8 cellular contexts compared by ENCODE assay signal in the genomic region with DNA sequence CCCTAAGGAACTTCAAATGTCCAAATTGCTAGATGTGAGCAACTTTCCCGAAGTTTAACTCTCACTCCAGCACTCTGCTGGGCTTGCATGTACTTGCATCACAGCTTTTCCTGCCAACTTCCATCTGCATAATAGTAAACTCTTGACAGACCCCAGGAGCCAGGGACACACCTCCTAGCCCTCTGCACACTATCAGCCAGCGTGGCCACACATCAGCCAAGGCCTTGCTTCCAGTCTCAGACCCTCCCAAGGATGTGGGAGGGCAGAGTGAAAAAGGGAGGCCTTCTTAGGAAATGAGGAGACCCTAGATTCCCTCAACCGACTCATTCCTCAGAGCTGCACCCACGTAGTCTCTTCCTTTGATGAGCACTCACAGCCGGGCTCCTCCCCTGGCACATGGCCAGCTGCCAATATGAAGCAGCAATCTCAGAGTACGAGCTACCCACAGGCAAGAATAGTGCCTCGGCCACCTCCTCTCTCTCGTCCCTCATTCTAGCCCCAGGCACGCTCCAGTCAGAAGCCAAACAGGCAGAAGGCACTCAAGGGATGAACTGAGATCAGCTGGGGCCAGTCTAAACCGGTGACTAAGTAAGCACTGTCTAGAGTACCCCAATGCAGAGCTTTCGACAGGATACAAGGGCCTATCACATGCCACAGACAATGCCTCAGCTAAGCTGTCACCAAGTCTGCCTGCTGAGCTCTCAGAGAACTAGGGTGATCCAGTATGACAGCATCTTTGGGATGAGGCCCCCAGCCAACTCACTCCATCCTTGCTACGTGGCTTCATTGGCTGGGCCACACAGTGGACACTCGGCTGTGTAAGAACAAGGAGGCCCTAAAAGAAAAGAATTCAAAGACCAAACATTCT. TPM values are rescaled to one million over a fixed set of nuclear protein-coding genes. Genes with fewer than 3 reads are reported as not detected.
DNase-seq lines count a peak whose midpoint lies in the region; ATAC-seq and TF ChIP-seq lines count a peak whose summit lies in the region.

No MANE protein-coding gene starts in this region.

- no peaks in the 10 kb centered on the region for H3K9me3 ChIP-seq in lung (ENCODE audit: control insufficient read depth in 2 of 2, insufficient read depth in 1 of 2, low read length in 1 of 2)
- no peaks in the 10 kb centered on the region for H3K9me3 ChIP-seq in stomach smooth muscle (ENCODE audit: control insufficient read depth in 2 of 2, low read length in 2 of 2)

- intact Hi-C loops in activated CD4-positive, alpha-beta memory T cell treated with anti-CD3 and anti-CD28 coated beads for 36 hours (cut with micrococcal nuclease), result no loop called here

- 50 to 61% methylated on average over 13 of the region's 13 CpGs for WGBS in lung, 2 donors

- H3K27ac ChIP-seq in lung (ENCODE audit: low read depth in 1 of 2, low read length in 1 of 2) (peak overlapping the region; percentile 63 to 78), stomach smooth muscle (ENCODE audit: low read length) (peak overlapping the region; percentile 94)

- no peaks in the 10 kb centered on the region for H3K36me3 ChIP-seq in lung (ENCODE audit: control insufficient read depth in 2 of 2, insufficient read depth in 2 of 2, low read length in 2 of 2)
- no peaks in the 10 kb centered on the region for H3K36me3 ChIP-seq in stomach smooth muscle (ENCODE audit: control insufficient read depth in 2 of 2, insufficient read depth in 2 of 2, low read length in 2 of 2)

- H3K36me3 Mint-ChIP-seq in activated CD4-positive, alpha-beta memory T cell treated with anti-CD3 and anti-CD28 coated beads for 36 hours, result no peaks in the 10 kb centered on the region
- no peaks in the 10 kb centered on the region for H3K36me3 Mint-ChIP-seq in activated CD4-positive, alpha-beta memory T cell treated with anti-CD3 and anti-CD28 coated beads, Interleukin-2, amount 10 ng/mL, durations not matched to agents 7 days and 5 days (ENCODE audit: low read depth)
- no peaks in the 10 kb centered on the region for H3K36me3 Mint-ChIP-seq in chondrocyte (ENCODE audit: low read depth)

- peaks cover 17% of the 10 kb centered on the region for H3K27me3 Mint-ChIP-seq in activated CD4-positive, alpha-beta memory T cell treated with anti-CD3 and anti-CD28 coated beads for 36 hours
- H3K27me3 Mint-ChIP-seq in activated CD4-positive, alpha-beta memory T cell treated with anti-CD3 and anti-CD28 coated beads, Interleukin-2, amount 10 ng/mL, durations not matched to agents 7 days and 5 days, result peaks cover 28% of the 10 kb centered on the region
- no peaks in the 10 kb centered on the region for H3K27me3 Mint-ChIP-seq in chondrocyte (ENCODE audit: low read depth)

- H3K4me3 ChIP-seq in lung (no peak overlapping the region), stomach smooth muscle (ENCODE audit: low read length in 2 of 2) (peak overlapping the region; percentile 52 to 54)

- H3K27ac Mint-ChIP-seq in activated CD4-positive, alpha-beta memory T cell treated with anti-CD3 and anti-CD28 coated beads for 36 hours, result no peak overlapping the region
- no peak overlapping the region for H3K27ac Mint-ChIP-seq in activated CD4-positive, alpha-beta memory T cell treated with anti-CD3 and anti-CD28 coated beads, Interleukin-2, amount 10 ng/mL, durations not matched to agents 7 days and 5 days
- peak overlapping the region; percentile 98 for H3K27ac Mint-ChIP-seq in chondrocyte (ENCODE audit: unreplicated experiment)

- H3K9ac ChIP-seq in stomach smooth muscle (ENCODE audit: low read length in 2 of 2), result peak overlapping the region; percentile 46 to 47

- H3K4me1 ChIP-seq in lung (ENCODE audit: control insufficient read depth in 2 of 2, insufficient read depth in 2 of 2, low read length in 2 of 2) (peaks cover 23 to 27% of the 10 kb centered on the region in 2 donors), stomach smooth muscle (ENCODE audit: control insufficient read depth, insufficient read depth, low read length) (peaks cover 68% of the 10 kb centered on the region)

- H3K4me1 Mint-ChIP-seq in activated CD4-positive, alpha-beta memory T cell treated with anti-CD3 and anti-CD28 coated beads for 36 hours (ENCODE audit: low read depth), result peaks cover 9% of the 10 kb centered on the region
- peaks cover 15% of the 10 kb centered on the region for H3K4me1 Mint-ChIP-seq in activated CD4-positive, alpha-beta memory T cell treated with anti-CD3 and anti-CD28 coated beads, Interleukin-2, amount 10 ng/mL, durations not matched to agents 7 days and 5 days
- H3K4me1 Mint-ChIP-seq in chondrocyte (ENCODE audit: low read depth), result peaks cover 73% of the 10 kb centered on the region

- CTCF ChIA-PET in activated CD4-positive, alpha-beta memory T cell treated with anti-CD3 and anti-CD28 coated beads for 36 hours (lab: Charles Lee), result interaction anchor here (0.8 to 7.3 kb wide), 2 partner anchors 13 to 36 kb away, joined by 4 to 76 read pairs; no protein-coding TSS in a partner anchor
- CTCF ChIA-PET in activated CD4-positive, alpha-beta memory T cell treated with anti-CD3 and anti-CD28 coated beads, Interleukin-2, amount 10 ng/mL, durations not matched to agents 7 days and 5 days (lab: Charles Lee), result interaction anchor here (1.5 kb wide), 1 partner anchor 12 kb away, joined by 7 read pairs; no protein-coding TSS in a partner anchor

- peak; percentile 63 for DNase-seq in activated CD4-positive, alpha-beta memory T cell treated with anti-CD3 and anti-CD28 coated beads for 36 hours
- no peak for DNase-seq in activated CD4-positive, alpha-beta memory T cell treated with anti-CD3 and anti-CD28 coated beads, Interleukin-2, amount 10 ng/mL, durations not matched to agents 7 days and 5 days
- DNase-seq in SHP77 (lab: John Stamatoyannopoulos, UW) (peak; percentile 11 to 54), chondrocyte (ENCODE audit: low spot score) (no peak), lung (ENCODE audit: low spot score) (peak; percentile 46), KG1 (lab: John Stamatoyannopoulos, UW) (no peak)

- TF ChIP-seq CTCF in chondrocyte (IDR thresholded peaks at IDR 0.05) (no peak), lung (IDR thresholded peaks at IDR 0.05; ENCODE audit: control extremely low read depth, extremely low read depth) (no peak)

- H3K9me3 Mint-ChIP-seq in activated CD4-positive, alpha-beta memory T cell treated with anti-CD3 and anti-CD28 coated beads for 36 hours, result no peaks in the 10 kb centered on the region
- no peaks in the 10 kb centered on the region for H3K9me3 Mint-ChIP-seq in activated CD4-positive, alpha-beta memory T cell treated with anti-CD3 and anti-CD28 coated beads, Interleukin-2, amount 10 ng/mL, durations not matched to agents 7 days and 5 days
- H3K9me3 Mint-ChIP-seq in chondrocyte (ENCODE audit: low read depth), result no peaks in the 10 kb centered on the region

- no peak overlapping the region for H3K4me3 Mint-ChIP-seq in activated CD4-positive, alpha-beta memory T cell treated with anti-CD3 and anti-CD28 coated beads for 36 hours
- no peak overlapping the region for H3K4me3 Mint-ChIP-seq in activated CD4-positive, alpha-beta memory T cell treated with anti-CD3 and anti-CD28 coated beads, Interleukin-2, amount 10 ng/mL, durations not matched to agents 7 days and 5 days
- H3K4me3 Mint-ChIP-seq in chondrocyte (ENCODE audit: unreplicated experiment), result peak overlapping the region; percentile 82

- ATAC-seq in lung (ENCODE audit: insufficient read depth, low FRiP score) (no peak), HG03520 (IDR thresholded peaks at IDR 0.05; ENCODE audit: unreplicated experiment) (no peak)

- H3K27me3 ChIP-seq in lung (ENCODE audit: control insufficient read depth, insufficient read depth) (no peaks in the 10 kb centered on the region), stomach smooth muscle (ENCODE audit: control insufficient read depth in 1 of 2, insufficient read depth in 2 of 2, low read length in 2 of 2) (no peaks in the 10 kb centered on the region)

- POLR2A ChIA-PET in activated CD4-positive, alpha-beta memory T cell treated with anti-CD3 and anti-CD28 coated beads for 36 hours (lab: Charles Lee), result interaction anchor here (1.0 kb wide), 1 partner anchor 11 kb away, joined by 3 read pairs; no protein-coding TSS in a partner anchor
- POLR2A ChIA-PET in activated CD4-positive, alpha-beta memory T cell treated with anti-CD3 and anti-CD28 coated beads, Interleukin-2, amount 10 ng/mL, durations not matched to agents 7 days and 5 days (lab: Charles Lee), result no interaction called here

RNA-seq across cellular contexts. Expression of gene P4HA2, which starts 2.3 kb away (rescaled TPM):
- total RNA-seq in activated CD4-positive, alpha-beta memory T cell treated with anti-CD3 and anti-CD28 coated beads for 36 hours, result 1 to 10 TPM; 6.0 to 6.1 TPM
- 10 to 100 TPM in 1 of 2 experiments, 1 to 10 TPM in 1; 9.7 to 10.5 TPM for total RNA-seq in activated CD4-positive, alpha-beta memory T cell treated with anti-CD3 and anti-CD28 coated beads, Interleukin-2, amount 10 ng/mL, durations not matched to agents 7 days and 5 days
- total RNA-seq in chondrocyte (261 to 304 TPM (median 302 TPM) in 3 replicates), lung (10 to 100 TPM; 37.8 to 62.3 TPM)
- 10 to 100 TPM; 20.3 to 36.5 TPM for polyA plus RNA-seq in lung

RNA-seq across cellular contexts. Expression of gene PDLIM4, which starts 32.1 kb away (rescaled TPM):
- not detected for total RNA-seq in activated CD4-positive, alpha-beta memory T cell treated with anti-CD3 and anti-CD28 coated beads for 36 hours
- not detected for total RNA-seq in activated CD4-positive, alpha-beta memory T cell treated with anti-CD3 and anti-CD28 coated beads, Interleukin-2, amount 10 ng/mL, durations not matched to agents 7 days and 5 days
- total RNA-seq in chondrocyte, result 55.1 to 97.8 TPM (median 59.2 TPM) in 3 replicates
- total RNA-seq in lung, result 10 to 100 TPM in 1 of 2 donors, 1 to 10 TPM in 1; 7.3 to 13.8 TPM
- 10 to 100 TPM in 1 of 2 donors, 1 to 10 TPM in 1; 8.3 to 10.9 TPM for polyA plus RNA-seq in lung

Comparison
In these comparisons a context has a peak if more than half of its experiments do, and no peak if none do; other contexts are left out.
1. DNase-seq: peak in activated CD4-positive, alpha-beta memory T cell treated with anti-CD3 and anti-CD28 coated beads for 36 hours (single experiment), SHP77 (2 of 2) and lung (single experiment); none in activated CD4-positive, alpha-beta memory T cell treated with anti-CD3 and anti-CD28 coated beads, Interleukin-2, amount 10 ng/mL, durations not matched to agents 7 days and 5 days (single experiment), chondrocyte (single experiment) and KG1 (single experiment).
2. RNA of gene PDLIM4, which starts 32.1 kb away (total RNA-seq): 55.1 to 97.8 TPM in chondrocyte and 7.3 to 13.8 TPM in lung; not detected in activated CD4-positive, alpha-beta memory T cell treated with anti-CD3 and anti-CD28 coated beads for 36 hours and not detected in activated CD4-positive, alpha-beta memory T cell treated with anti-CD3 and anti-CD28 coated beads, Interleukin-2, amount 10 ng/mL, durations not matched to agents 7 days and 5 days; every median in the first group is over 4 times any median in the second.